1 cellular context compared by ENCODE assay signal in genomic region chr2:235505210-235505741, GRCh38.
TF ChIP-seq lines count a peak whose summit lies in the region.

No MANE protein-coding gene starts in this region.

TF ChIP-seq in HepG2, 621 proteins besides CTCF, POLR2A, EP300 and RAD21 (continued from another document and continues in another):
- TF ChIP-seq ZNF101 (CRISPR knock-in tag; IDR thresholded peaks at IDR 0.05; ENCODE audit: borderline replicate concordance, low read depth) (no peak), ZUFSP (CRISPR knock-in tag; IDR thresholded peaks at IDR 0.05; ENCODE audit: borderline replicate concordance) (no peak), ZBTB38 (CRISPR knock-in tag; IDR thresholded peaks at IDR 0.05) (peak; percentile 90; the same call in 1 of the 2 replicates), ZNF883 (CRISPR knock-in tag; IDR thresholded peaks at IDR 0.05; ENCODE audit: not compliant biosample characterization) (no peak), ZNF232 (CRISPR knock-in tag; IDR thresholded peaks at IDR 0.05; ENCODE audit: borderline replicate concordance) (no peak; the same call in 1 of the 2 replicates), ZNF788 (CRISPR knock-in tag; IDR thresholded peaks at IDR 0.05; ENCODE audit: borderline replicate concordance) (peak; percentile 85; the same call in 1 of the 2 replicates), ZFAT (CRISPR knock-in tag; conservative IDR thresholded peaks at IDR 0.05) (no peak), ZNF260 (CRISPR knock-in tag; IDR thresholded peaks at IDR 0.05; ENCODE audit: borderline replicate concordance, low read depth) (no peak), DNMT1 (CRISPR knock-in tag; IDR thresholded peaks at IDR 0.05) (no peak), ONECUT2 (CRISPR knock-in tag; IDR thresholded peaks at IDR 0.05) (peak; percentile 90), KLF13 (CRISPR knock-in tag; IDR thresholded peaks at IDR 0.05) (no peak), TP53 (CRISPR knock-in tag; conservative IDR thresholded peaks at IDR 0.05) (no peak), ZNF281 (CRISPR knock-in tag; IDR thresholded peaks at IDR 0.05; ENCODE audit: borderline replicate concordance) (peak; percentile 98), ZMAT3 (CRISPR knock-in tag; conservative IDR thresholded peaks at IDR 0.05) (peak; percentile 76; the same call in 1 of the 2 replicates), NR0B2 (CRISPR knock-in tag; IDR thresholded peaks at IDR 0.05) (no peak), GATA4 (IDR thresholded peaks at IDR 0.05; ENCODE audit: borderline replicate concordance, low read depth) (0 out of 2 replicates have a peak, but pooled peaks have one; percentile 33), ZSCAN21 (CRISPR knock-in tag; IDR thresholded peaks at IDR 0.05; ENCODE audit: borderline replicate concordance) (0 out of 2 replicates have a peak, but pooled peaks have one; percentile 75), TAF15 (IDR thresholded peaks at IDR 0.05; ENCODE audit: low read depth, low read length, poor library complexity, severe bottlenecking) (no peak), ZNF3 (CRISPR knock-in tag; IDR thresholded peaks at IDR 0.05) (peak; percentile 9; the same call in 1 of the 2 replicates), DDIT3 (CRISPR knock-in tag; IDR thresholded peaks at IDR 0.05) (no peak), PHF5A (CRISPR knock-in tag; IDR thresholded peaks at IDR 0.05; ENCODE audit: low read depth, unreplicated experiment) (peak; percentile 85), ZNF784 (CRISPR knock-in tag; IDR thresholded peaks at IDR 0.05; ENCODE audit: borderline replicate concordance) (0 out of 2 replicates have a peak, but pooled peaks have one; percentile 9), NCOA2 (CRISPR knock-in tag; IDR thresholded peaks at IDR 0.05) (peak; percentile 86), ELF1 (CRISPR knock-in tag; IDR thresholded peaks at IDR 0.05) (peak; percentile 27; the same call in 1 of the 2 replicates), SCMH1 (CRISPR knock-in tag; IDR thresholded peaks at IDR 0.05; ENCODE audit: borderline replicate concordance) (no peak), PITX1 (CRISPR knock-in tag; IDR thresholded peaks at IDR 0.05) (peak; percentile 93), NPAS2 (CRISPR knock-in tag; IDR thresholded peaks at IDR 0.05; ENCODE audit: borderline replicate concordance) (no peak), HNF1B (CRISPR knock-in tag; IDR thresholded peaks at IDR 0.05) (peak; percentile 92), ZNF605 (CRISPR knock-in tag; IDR thresholded peaks at IDR 0.05) (peak; percentile 80; the same call in 1 of the 2 replicates), THAP8 (CRISPR knock-in tag; IDR thresholded peaks at IDR 0.05; ENCODE audit: borderline replicate concordance) (no peak), ASH2L (IDR thresholded peaks at IDR 0.05; ENCODE audit: insufficient read length, low read depth, low read length) (no peak), PHF21A (CRISPR knock-in tag; IDR thresholded peaks at IDR 0.05) (peak; percentile 89), MLXIP (CRISPR knock-in tag; IDR thresholded peaks at IDR 0.05; ENCODE audit: borderline replicate concordance) (no peak), SP2 (CRISPR knock-in tag; IDR thresholded peaks at IDR 0.05) (no peak), ZNF264 (CRISPR knock-in tag; IDR thresholded peaks at IDR 0.05) (peak; percentile 80; the same call in 1 of the 2 replicates), SNAPC4 (CRISPR knock-in tag; IDR thresholded peaks at IDR 0.05) (0 out of 2 replicates have a peak, but pooled peaks have one; percentile 41), ZNF136 (CRISPR knock-in tag; IDR thresholded peaks at IDR 0.05; ENCODE audit: low read depth) (0 out of 2 replicates have a peak, but pooled peaks have one; percentile 36), ZNF296 (CRISPR knock-in tag; conservative IDR thresholded peaks at IDR 0.05) (no peak), SRSF9 (IDR thresholded peaks at IDR 0.05; ENCODE audit: borderline replicate concordance, insufficient read depth, low read depth, low read length, poor library complexity, severe bottlenecking) (no peak), SALL2 (CRISPR knock-in tag; IDR thresholded peaks at IDR 0.05) (peak; percentile 58; the same call in 1 of the 2 replicates), ZNF546 (CRISPR knock-in tag; conservative IDR thresholded peaks at IDR 0.05) (no peak), ARNT (IDR thresholded peaks at IDR 0.05) (no peak), ZSCAN25 (CRISPR knock-in tag; IDR thresholded peaks at IDR 0.05) (0 out of 2 replicates have a peak, but pooled peaks have one; percentile 32), ZXDC (CRISPR knock-in tag; IDR thresholded peaks at IDR 0.05) (no peak)
